ENCODE assay signal across 17 cellular contexts in the genomic region with DNA sequence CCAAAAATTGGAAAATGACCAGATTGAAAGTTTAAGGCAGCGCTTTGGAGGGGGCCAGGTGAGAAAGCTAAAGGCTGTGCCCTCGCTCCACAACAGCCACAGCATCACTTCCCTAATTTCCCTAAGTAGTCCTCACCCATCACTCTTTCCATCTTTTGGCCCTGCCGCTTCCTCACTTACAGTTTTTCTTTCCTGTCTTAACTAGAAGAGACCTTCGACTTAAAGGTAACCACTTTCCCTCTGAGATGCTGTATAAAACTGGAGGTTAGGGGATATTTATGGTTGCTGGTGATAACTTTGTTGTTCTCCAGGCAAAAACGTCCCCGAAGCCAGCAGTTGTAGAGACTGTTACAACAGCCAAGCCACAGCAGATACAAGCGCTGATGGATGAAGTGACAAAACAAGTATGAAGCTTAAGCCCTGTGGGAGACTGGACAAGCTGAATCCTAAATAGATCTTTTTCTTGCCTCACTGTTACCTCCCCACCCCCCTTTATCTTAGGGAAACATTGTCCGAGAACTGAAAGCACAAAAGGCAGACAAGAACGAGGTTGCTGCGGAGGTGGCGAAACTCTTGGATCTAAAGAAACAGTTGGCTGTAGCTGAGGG. TPM values are rescaled to one million over a fixed set of nuclear protein-coding genes. Genes with fewer than 3 reads are reported as not detected.
DNase-seq lines count a peak whose midpoint lies in the region; ATAC-seq, FAIRE-seq and TF ChIP-seq lines count a peak whose summit lies in the region.
"Had no signal": no experiment of that assay in that cellular context is flagged by ENCODE, and none has a peak within 500 bp of the region (broad histone marks: within the 10 kb centered on the region; RNA-seq: fewer than 3 reads in every experiment).

No MANE protein-coding gene starts in this region.

- TF ChIP-seq CTCF in SK-N-SH (IDR thresholded peaks at IDR 0.05) (no peak), HCT116 (IDR thresholded peaks at IDR 0.05 in 2 of 3, conservative IDR thresholded peaks at IDR 0.05 in 1 of 3; ENCODE audit: borderline replicate concordance in 1 of 3, insufficient read depth in 1 of 3, low read depth in 2 of 3, low read length in 2 of 3) (no peak), astrocyte (IDR thresholded peaks at IDR 0.05; ENCODE audit: insufficient read depth, low read depth, low read length) (no peak), neural progenitor cell (IDR thresholded peaks at IDR 0.05) (no peak)

- POLR2A ChIA-PET in SK-N-SH (lab: Yijun Ruan, JAX) (interaction anchor here (1.3 to 2.2 kb wide), 4 partner anchors 15 to 30 kb away, joined by 4 to 8 read pairs (median 5); no protein-coding TSS in a partner anchor), HCT116 (lab: Charles Lee) (no interaction called here)

- H3K4me1 Mint-ChIP-seq in astrocyte (ENCODE audit: low read depth, unreplicated experiment) (peaks cover 33% of the 10 kb centered on the region), neural progenitor cell (peaks cover 18% of the 10 kb centered on the region)

- H3K9me3 Mint-ChIP-seq in astrocyte (ENCODE audit: unreplicated experiment) (no peaks in the 10 kb centered on the region), neural progenitor cell (no peaks in the 10 kb centered on the region)

- H3K27ac Mint-ChIP-seq in astrocyte (ENCODE audit: unreplicated experiment) = peak overlapping the region; percentile 14
- H3K27ac Mint-ChIP-seq in neural progenitor cell = peak overlapping the region; percentile 29

- no peak overlapping the region for H2AFZ ChIP-seq in SK-N-SH (ENCODE audit: low read depth)
- H2AFZ ChIP-seq in HCT116 (ENCODE audit: low read depth, low read length, poor library complexity, severe bottlenecking) = no peak overlapping the region
- no peak overlapping the region for H2AFZ ChIP-seq in astrocyte (ENCODE audit: low read depth, low read length)
- no peak overlapping the region for H2AFZ ChIP-seq in neural progenitor cell (replicated peaks)
- H2AFZ ChIP-seq in Karpas-422 (ENCODE audit: low read length) = no peak overlapping the region

- H3K79me2 ChIP-seq in SK-N-SH (ENCODE audit: insufficient read depth) (peaks cover 37% of the 10 kb centered on the region), HCT116 (ENCODE audit: insufficient read depth, low read length) (peaks cover 45% of the 10 kb centered on the region), astrocyte (ENCODE audit: insufficient read depth, low read length) (peaks cover 38% of the 10 kb centered on the region), neural progenitor cell (ENCODE audit: low read depth) (peaks cover 11% of the 10 kb centered on the region), Karpas-422 (ENCODE audit: low read length) (peaks cover 32% of the 10 kb centered on the region)

- peaks cover 47% of the 10 kb centered on the region for H3K36me3 Mint-ChIP-seq in astrocyte (ENCODE audit: low read depth, unreplicated experiment)
- peaks cover 46% of the 10 kb centered on the region for H3K36me3 Mint-ChIP-seq in neural progenitor cell

- no peak for FAIRE-seq in astrocyte (lab: Jason Lieb, UNC)

- TF ChIP-seq RAD21 in SK-N-SH (IDR thresholded peaks at IDR 0.05; ENCODE audit: low read length) = no peak
- TF ChIP-seq RAD21 in HCT116 (IDR thresholded peaks at IDR 0.05; ENCODE audit: low read depth) = no peak

- ATAC-seq in SK-N-SH treated with all-trans-retinoic acid at 6 μM for 48 hours (no peak), HCT116 (no peak)
- ATAC-seq: mucosa of descending colon had no signal

- intact Hi-C loops in HCT116 (cut with micrococcal nuclease) = no loop called here

- no peak overlapping the region for H3K4me2 ChIP-seq in SK-N-SH
- H3K4me2 ChIP-seq in HCT116 (ENCODE audit: low read length) = no peak overlapping the region
- H3K4me2 ChIP-seq in astrocyte (ENCODE audit: low read length) = no peak overlapping the region
- H3K4me2 ChIP-seq in neural progenitor cell = no peak overlapping the region
- no peak overlapping the region for H3K4me2 ChIP-seq in Karpas-422 (ENCODE audit: low read depth, low read length, poor library complexity, severe bottlenecking)

- H3K4me3 ChIP-seq in SK-N-SH (ENCODE audit: low read depth in 2 of 2, low read length in 1 of 2) (no peak overlapping the region), HCT116 (replicated peaks in 1 of 2; ENCODE audit: low read depth in 1 of 2, low read length in 2 of 2) (no peak overlapping the region), astrocyte (ENCODE audit: insufficient read depth, low read depth, low read length) (no peak overlapping the region), neural progenitor cell (no peak overlapping the region), Karpas-422 (ENCODE audit: low read length) (no peak overlapping the region)
- H3K4me3 ChIP-seq: HAP-1, mucosa of descending colon, sigmoid colon, thoracic aorta had no signal

- H3K27me3 Mint-ChIP-seq in astrocyte (ENCODE audit: low read depth, unreplicated experiment) (no peaks in the 10 kb centered on the region), neural progenitor cell (ENCODE audit: insufficient read depth, low read depth) (peaks cover 6% of the 10 kb centered on the region)

- no peaks in the 10 kb centered on the region for H3K27me3 ChIP-seq in SK-N-SH (ENCODE audit: insufficient read depth)
- H3K27me3 ChIP-seq in HCT116 (ENCODE audit: insufficient read depth, low read length) = no peaks in the 10 kb centered on the region
- H3K27me3 ChIP-seq in astrocyte (ENCODE audit: insufficient read depth, low read length) = no peaks in the 10 kb centered on the region
- no peaks in the 10 kb centered on the region for H3K27me3 ChIP-seq in neural progenitor cell
- H3K27me3 ChIP-seq in Karpas-422 (ENCODE audit: low read length) = no peaks in the 10 kb centered on the region
- H3K27me3 ChIP-seq: sigmoid colon had no signal

- peaks cover 61% of the 10 kb centered on the region in 2 experiments for H3K36me3 ChIP-seq in SK-N-SH (replicated peaks in 1 of 2; ENCODE audit: control insufficient read depth in 1 of 2, insufficient read depth in 2 of 2, low read length in 1 of 2)
- H3K36me3 ChIP-seq in HCT116 (ENCODE audit: control insufficient read depth in 1 of 2, insufficient read depth in 2 of 2, low read length in 2 of 2) = peaks cover 47 to 59% of the 10 kb centered on the region in 2 experiments; a peak in 3 of 4 replicates
- peaks cover 59% of the 10 kb centered on the region for H3K36me3 ChIP-seq in astrocyte (ENCODE audit: insufficient read depth, low read length)
- peaks cover 11% of the 10 kb centered on the region for H3K36me3 ChIP-seq in neural progenitor cell
- peaks cover 59% of the 10 kb centered on the region for H3K36me3 ChIP-seq in Karpas-422 (ENCODE audit: insufficient read depth, low read length)

- H3K4me1 ChIP-seq in SK-N-SH (ENCODE audit: control insufficient read depth in 1 of 2, insufficient read depth in 2 of 2, low read depth in 1 of 2, low read length in 1 of 2) (peaks cover 14 to 23% of the 10 kb centered on the region in 2 experiments), HCT116 (ENCODE audit: control insufficient read depth in 1 of 2, insufficient read depth in 2 of 2, low read length in 2 of 2) (peaks cover 6 to 24% of the 10 kb centered on the region in 2 experiments), astrocyte (ENCODE audit: insufficient read depth, low read length) (peaks cover 25% of the 10 kb centered on the region), neural progenitor cell (peaks cover 12% of the 10 kb centered on the region), Karpas-422 (ENCODE audit: low read length) (peaks cover 17% of the 10 kb centered on the region)

- BruUV-seq in HCT116 (replicated peaks; lab: Mats Ljungman, UMichigan) = TSS peak; percentile 14

- 94% methylated on average over 11 of the region's 11 CpGs for WGBS in SK-N-SH (ENCODE audit: low lambda C conversion rate)

- H3K9ac ChIP-seq in SK-N-SH (no peak overlapping the region), HCT116 (ENCODE audit: low read length) (no peak overlapping the region), astrocyte (ENCODE audit: low read length) (no peak overlapping the region), neural progenitor cell (no peak overlapping the region), Karpas-422 (ENCODE audit: low read length) (no peak overlapping the region)

- H4K20me1 ChIP-seq in SK-N-SH (ENCODE audit: insufficient read depth) (peaks cover 41% of the 10 kb centered on the region), HCT116 (ENCODE audit: insufficient read depth) (peaks cover 7% of the 10 kb centered on the region; the same call in 1 of the 2 replicates), astrocyte (ENCODE audit: insufficient read depth, low read length) (peaks cover 82% of the 10 kb centered on the region), neural progenitor cell (ENCODE audit: low read depth) (peaks cover 24% of the 10 kb centered on the region), Karpas-422 (ENCODE audit: insufficient read depth, low read depth, low read length) (peaks cover 28% of the 10 kb centered on the region; the same call in 1 of the 2 replicates)

- H3F3A ChIP-seq in SK-N-SH (replicated peaks; ENCODE audit: insufficient read depth) (peaks cover 57% of the 10 kb centered on the region), neural progenitor cell (ENCODE audit: low read depth) (peaks cover 30% of the 10 kb centered on the region)

- no peaks in the 10 kb centered on the region for H3K9me2 ChIP-seq in SK-N-SH
- H3K9me2 ChIP-seq in HCT116 (ENCODE audit: insufficient read depth) = no peaks in the 10 kb centered on the region
- H3K9me2 ChIP-seq in Karpas-422 (replicated peaks; ENCODE audit: insufficient read depth, low read length) = no peaks in the 10 kb centered on the region

- RAD21 ChIA-PET in HCT116 (lab: Charles Lee; ENCODE audit: low non-redundant PET in 1 of 2, low total read pairs in 2 of 2, uncharacterized antibody in 2 of 2, unreplicated experiment in 2 of 2) = no interaction called here

- DNase-seq in SK-N-SH (no peak), HCT116 (ENCODE audit: low read depth, low spot score) (no peak), astrocyte (ENCODE audit: low read depth) (no peak), neural progenitor cell (ENCODE audit: low spot score) (no peak), AG20443 (ENCODE audit: low spot score) (no peak), hippocampal formation (lab: John Stamatoyannopoulos, UW) (no peak), Karpas-422 (no peak)
- DNase-seq: cerebellar nuclear complex, mucosa of descending colon, NCI-H1105, NCI-H526, Right ventricle myocardium superior, sigmoid colon had no signal

- no peak for TF ChIP-seq POLR2A in HCT116 (IDR thresholded peaks at IDR 0.05; ENCODE audit: borderline replicate concordance, extremely low read depth, insufficient read depth, insufficient read length)

- CTCF ChIA-PET in SK-N-SH (lab: Yijun Ruan, JAX) = interaction anchor here (0.5 to 1.0 kb wide), 2 partner anchors 208 to 277 kb away, joined by 3 to 4 read pairs; no protein-coding TSS in a partner anchor
- CTCF ChIA-PET in HCT116 (lab: Charles Lee) = no interaction called here

- no peaks in the 10 kb centered on the region for H3K9me3 ChIP-seq in SK-N-SH
- no peaks in the 10 kb centered on the region for H3K9me3 ChIP-seq in HCT116 (ENCODE audit: control insufficient read depth in 1 of 2, insufficient read depth in 1 of 2, low read depth in 1 of 2, low read length in 2 of 2)
- H3K9me3 ChIP-seq in astrocyte (ENCODE audit: insufficient read depth, low read depth, low read length) = no peaks in the 10 kb centered on the region
- no peaks in the 10 kb centered on the region for H3K9me3 ChIP-seq in neural progenitor cell (ENCODE audit: low read depth)
- no peaks in the 10 kb centered on the region for H3K9me3 ChIP-seq in Karpas-422 (ENCODE audit: low read length)
- H3K9me3 ChIP-seq: HAP-1, mucosa of descending colon, sigmoid colon, thoracic aorta had no signal

- H3K4me3 Mint-ChIP-seq in astrocyte (ENCODE audit: unreplicated experiment) (peak overlapping the region; percentile 31), neural progenitor cell (no peak overlapping the region)

- peak overlapping the region in 1 of 2 experiments; percentile 98; a peak in 1 of 4 replicates for H3K27ac ChIP-seq in SK-N-SH (ENCODE audit: low read depth in 2 of 2, low read length in 1 of 2)
- H3K27ac ChIP-seq in HCT116 (ENCODE audit: low read depth, low read length) = peak overlapping the region; percentile 2; the same call in 1 of the 2 replicates
- no peak overlapping the region for H3K27ac ChIP-seq in astrocyte (ENCODE audit: low read depth, low read length)
- H3K27ac ChIP-seq in neural progenitor cell = no peak overlapping the region
- no peak overlapping the region for H3K27ac ChIP-seq in Karpas-422 (ENCODE audit: low read length)

- no peak for TF ChIP-seq EP300 in SK-N-SH (IDR thresholded peaks at IDR 0.05; ENCODE audit: borderline replicate concordance in 1 of 2, low read depth in 1 of 2, low read length in 1 of 2)

RNA-seq across cellular contexts. Expression of a gene that starts 4.3 kb away (rescaled TPM):
- 26.3 and 36.5 TPM in 2 replicates for polyA plus RNA-seq in SK-N-SH (2012; rRNA removed)
- polyA plus RNA-seq in SK-N-SH (2012; cell fraction: cytosol; rRNA removed) = 21.4 and 22.5 TPM in 2 replicates
- 82.2 and 97.2 TPM in 2 replicates for polyA plus RNA-seq in SK-N-SH (2012; cell fraction: nucleus; rRNA removed)
- total RNA-seq in HCT116 (2021; ENCODE audit: unreplicated experiment) (84.7 TPM), astrocyte (42.6 and 45.1 TPM in 2 replicates), neural progenitor cell (ENCODE audit: low replicate concordance) (2.3 and 4.3 TPM in 2 replicates)
- polyA plus RNA-seq in HCT116 (2012) = 61.6 and 155 TPM in 2 replicates
- 54.3 and 73.3 TPM in 2 replicates for total RNA-seq in Karpas-422 (2014; rRNA removed; shearing (Covaris generic); ENCODE audit: low replicate concordance)

RNA-seq across cellular contexts. Expression of a gene that starts 6.6 kb away (rescaled TPM):
- 3.6 and 8.6 TPM in 2 replicates for polyA plus RNA-seq in SK-N-SH (2012; rRNA removed)
- 3.1 and 6.8 TPM in 2 replicates for polyA plus RNA-seq in SK-N-SH (2012; cell fraction: cytosol; rRNA removed)
- 25.4 TPM in 2 replicates for polyA plus RNA-seq in SK-N-SH (2012; cell fraction: nucleus; rRNA removed)
- total RNA-seq in HCT116 (2021; ENCODE audit: unreplicated experiment) (70.1 TPM), astrocyte (55.3 and 58.5 TPM in 2 replicates), neural progenitor cell (ENCODE audit: low replicate concordance) (3.6 and 5.4 TPM in 2 replicates)
- polyA plus RNA-seq in HCT116 (2012) = 31.0 and 33.2 TPM in 2 replicates
- 23.5 and 32.4 TPM in 2 replicates for total RNA-seq in Karpas-422 (2014; rRNA removed; shearing (Covaris generic); ENCODE audit: low replicate concordance)

RNA-seq across cellular contexts. Expression of a gene that starts 28.2 kb away (rescaled TPM):
- 158 and 193 TPM in 2 replicates for polyA plus RNA-seq in SK-N-SH (2012; rRNA removed)
- 85.9 and 105 TPM in 2 replicates for polyA plus RNA-seq in SK-N-SH (2012; cell fraction: cytosol; rRNA removed)
- 685 and 718 TPM in 2 replicates for polyA plus RNA-seq in SK-N-SH (2012; cell fraction: nucleus; rRNA removed)
- total RNA-seq in HCT116 (2021; ENCODE audit: unreplicated experiment) (344 TPM), astrocyte (351 and 384 TPM in 2 replicates), neural progenitor cell (ENCODE audit: low replicate concordance) (109 and 116 TPM in 2 replicates)
- 228 and 235 TPM in 2 replicates for polyA plus RNA-seq in HCT116 (2012)
- total RNA-seq in Karpas-422 (2014; rRNA removed; shearing (Covaris generic); ENCODE audit: low replicate concordance) = 204 and 260 TPM in 2 replicates

RNA-seq across cellular contexts. Expression of a gene that starts 31.0 kb away (rescaled TPM):
- polyA plus RNA-seq in SK-N-SH (2012; rRNA removed) = 122 and 139 TPM in 2 replicates
- 120 and 135 TPM in 2 replicates for polyA plus RNA-seq in SK-N-SH (2012; cell fraction: cytosol; rRNA removed)
- 165 and 176 TPM in 2 replicates for polyA plus RNA-seq in SK-N-SH (2012; cell fraction: nucleus; rRNA removed)
- total RNA-seq in HCT116 (2021; ENCODE audit: unreplicated experiment) = 95.9 TPM
- 89.2 and 125 TPM in 2 replicates for polyA plus RNA-seq in HCT116 (2012)
- total RNA-seq in astrocyte = 94.5 and 107 TPM in 2 replicates
- 147 and 192 TPM in 2 replicates for total RNA-seq in neural progenitor cell (ENCODE audit: low replicate concordance)
- total RNA-seq in Karpas-422 (2014; rRNA removed; shearing (Covaris generic); ENCODE audit: low replicate concordance) = 77.9 and 123 TPM in 2 replicates

RNA-seq across cellular contexts. Expression of a gene that starts 33.8 kb away (rescaled TPM):
- polyA plus RNA-seq in SK-N-SH (2012; rRNA removed) = 6.2 and 8.9 TPM in 2 replicates
- 2.8 and 3.8 TPM in 2 replicates for polyA plus RNA-seq in SK-N-SH (2012; cell fraction: cytosol; rRNA removed)
- 32.0 and 36.4 TPM in 2 replicates for polyA plus RNA-seq in SK-N-SH (2012; cell fraction: nucleus; rRNA removed)
- 5.2 TPM for total RNA-seq in HCT116 (2021; ENCODE audit: unreplicated experiment)
- 2.7 and 3.5 TPM in 2 replicates for polyA plus RNA-seq in HCT116 (2012)
- total RNA-seq in astrocyte = 7.2 and 8.6 TPM in 2 replicates
- total RNA-seq in neural progenitor cell (ENCODE audit: low replicate concordance) = 7.9 and 8.6 TPM in 2 replicates
- 21.5 and 24.0 TPM in 2 replicates for total RNA-seq in Karpas-422 (2014; rRNA removed; shearing (Covaris generic); ENCODE audit: low replicate concordance)
- total RNA-seq: HT-29 had no signal
